ENCODE assay signal across 1 cellular context in genomic region chrX:17738737-17739535, GRCh38.
TF ChIP-seq lines count a peak whose summit lies in the region.

No MANE protein-coding gene starts in this region.

TF ChIP-seq in GM12878, 131 proteins besides CTCF, POLR2A, EP300 and RAD21 (continued from another document):
- TF ChIP-seq, protein P1, sequence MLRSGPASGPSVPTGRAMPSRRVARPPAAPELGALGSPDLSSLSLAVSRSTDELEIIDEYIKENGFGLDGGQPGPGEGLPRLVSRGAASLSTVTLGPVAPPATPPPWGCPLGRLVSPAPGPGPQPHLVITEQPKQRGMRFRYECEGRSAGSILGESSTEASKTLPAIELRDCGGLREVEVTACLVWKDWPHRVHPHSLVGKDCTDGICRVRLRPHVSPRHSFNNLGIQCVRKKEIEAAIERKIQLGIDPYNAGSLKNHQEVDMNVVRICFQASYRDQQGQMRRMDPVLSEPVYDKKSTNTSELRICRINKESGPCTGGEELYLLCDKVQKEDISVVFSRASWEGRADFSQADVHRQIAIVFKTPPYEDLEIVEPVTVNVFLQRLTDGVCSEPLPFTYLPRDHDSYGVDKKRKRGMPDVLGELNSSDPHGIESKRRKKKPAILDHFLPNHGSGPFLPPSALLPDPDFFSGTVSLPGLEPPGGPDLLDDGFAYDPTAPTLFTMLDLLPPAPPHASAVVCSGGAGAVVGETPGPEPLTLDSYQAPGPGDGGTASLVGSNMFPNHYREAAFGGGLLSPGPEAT (IDR thresholded peaks at IDR 0.05; ENCODE audit: low read depth) = peak; percentile 55; the same call in 1 of the 2 replicates
- TF ChIP-seq ZNF217 (IDR thresholded peaks at IDR 0.05) (no peak), BHLHE40 (IDR thresholded peaks at IDR 0.05; ENCODE audit: borderline replicate concordance in 1 of 2, low read depth in 2 of 2, low read length in 1 of 2) (no peak), BMI1 (IDR thresholded peaks at IDR 0.05; ENCODE audit: borderline replicate concordance) (peak; percentile 45; the same call in 1 of the 2 replicates), IKZF2 (IDR thresholded peaks at IDR 0.05) (peak; percentile 37 to 47; a peak in 3 of 4 replicates), MTA2 (IDR thresholded peaks at IDR 0.05; ENCODE audit: low read depth) (peak; percentile 98), MEF2B (IDR thresholded peaks at IDR 0.05; ENCODE audit: partially characterized antibody, poor library complexity, severe bottlenecking) (peak; percentile 51), SMAD1 (IDR thresholded peaks at IDR 0.05; ENCODE audit: low read depth, partially characterized antibody) (peak; percentile 36)
